ENCODE assay signal across 23 cellular contexts in the genomic region with DNA sequence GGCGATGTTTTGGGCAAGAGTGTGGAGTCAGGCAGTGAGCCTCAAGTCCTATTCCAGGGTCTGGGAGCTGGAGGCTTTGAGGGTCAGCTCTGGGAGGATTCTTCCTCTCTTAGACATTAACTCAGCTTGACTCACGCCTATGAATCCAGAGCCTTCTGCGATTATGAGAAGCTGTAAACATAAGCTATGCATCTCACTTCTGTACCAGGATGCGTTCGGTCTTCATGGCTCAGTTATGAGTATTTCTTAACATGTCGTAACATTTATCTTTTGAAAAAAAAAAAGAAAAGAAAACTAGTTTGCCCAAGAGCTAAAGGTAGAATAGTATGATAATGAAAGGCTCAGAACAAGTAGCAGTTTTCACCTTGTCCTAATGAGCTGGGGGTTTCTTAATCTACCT. TPM values are rescaled to one million over a fixed set of nuclear protein-coding genes. Genes with fewer than 3 reads are reported as not detected.
DNase-seq lines count a peak whose midpoint lies in the region; ATAC-seq, FAIRE-seq and TF ChIP-seq lines count a peak whose summit lies in the region.
"Had no signal": no experiment of that assay in that cellular context is flagged by ENCODE, and none has a peak within 500 bp of the region (broad histone marks: within the 10 kb centered on the region; RNA-seq: fewer than 3 reads in every experiment).

No MANE protein-coding gene starts in this region.

- H3K4me2 ChIP-seq in endothelial cell of umbilical vein (ENCODE audit: insufficient read depth, low read length) (no peak overlapping the region), keratinocyte (ENCODE audit: control insufficient read depth, extremely low read depth, insufficient read depth, low read depth, low read length) (peak overlapping the region; percentile 52), mesendoderm (ENCODE audit: low read length) (no peak overlapping the region)

- no peak for TF ChIP-seq CTCF in endothelial cell of umbilical vein (IDR thresholded peaks at IDR 0.05; ENCODE audit: extremely low read depth in 1 of 2, insufficient read depth in 1 of 2, low read depth in 1 of 2, low read length in 2 of 2)
- no peak for TF ChIP-seq CTCF in keratinocyte (optimal IDR thresholded peaks at IDR 0.05 in 1 of 3, IDR thresholded peaks at IDR 0.05 in 1 of 3, conservative IDR thresholded peaks at IDR 0.05 in 1 of 3; ENCODE audit: extremely low read depth in 1 of 3, insufficient read depth in 2 of 3, low read length in 3 of 3)

- no peak overlapping the region for H3K9ac ChIP-seq in endothelial cell of umbilical vein (replicated peaks; ENCODE audit: extremely low read depth, insufficient read depth, low read length)
- H3K9ac ChIP-seq in keratinocyte (ENCODE audit: control insufficient read depth, extremely low read depth, insufficient read depth, low read length) = peak overlapping the region; percentile 35
- no peak overlapping the region for H3K9ac ChIP-seq in mesendoderm (ENCODE audit: low read length)
- H3K9ac ChIP-seq: GM23248 had no signal

- H3K56ac ChIP-seq in mesendoderm (ENCODE audit: low read length) = no peak overlapping the region

- dilution Hi-C loops in endothelial cell of umbilical vein (cut with MboI; ENCODE audit: extremely low pct_ligation_motif_present, low sequenced_read_pairs) (no loop called here), keratinocyte (cut with MboI; ENCODE audit: extremely low pct_ligation_motif_present, low sequenced_read_pairs) (no loop called here)

- CTCF ChIA-PET in endothelial cell of umbilical vein (lab: Charles Lee) = no interaction called here

- no peak for TF ChIP-seq POLR2A in endothelial cell of umbilical vein (IDR thresholded peaks at IDR 0.05; ENCODE audit: low read depth, low read length)

- DNase-seq in NCI-H226 = peak; percentile 26
- no peak for DNase-seq in endothelial cell of umbilical vein (ENCODE audit: low read depth, low spot score)
- DNase-seq in keratinocyte (ENCODE audit: low read depth, low spot score) = no peak
- no peak for DNase-seq in mesendoderm
- no peak for DNase-seq in NCI-H1694 (lab: John Stamatoyannopoulos, UW)
- DNase-seq: ACHN, AML-193, DMS153, GM23248, Kasumi-1, MG63, NCI-H1092, NCI-H1436 treated with DMSO at 0.1 percent for 48 hours, NCI-H2029 treated with DMSO at 0.1 percent for 48 hours, NCI-H774, SHP77 treated with DMSO at 0.1 percent for 48 hours had no signal

- H2AFZ ChIP-seq in endothelial cell of umbilical vein (ENCODE audit: low read depth, low read length) (no peak overlapping the region), keratinocyte (ENCODE audit: control insufficient read depth, low read length) (no peak overlapping the region)
- H2AFZ ChIP-seq: GM23248 had no signal

- no peak overlapping the region for H2BK15ac ChIP-seq in mesendoderm (replicated peaks; ENCODE audit: low read depth)

- H3K4ac ChIP-seq in mesendoderm (ENCODE audit: low read depth, low read length) = no peak overlapping the region

- BruUV-seq in endothelial cell of umbilical vein (replicated peaks; lab: Mats Ljungman, UMichigan) = no TSS peak

- H3K9me3 ChIP-seq in endothelial cell of umbilical vein (replicated peaks; ENCODE audit: control insufficient read depth, insufficient read depth, low read length) (no peaks in the 10 kb centered on the region), keratinocyte (ENCODE audit: control insufficient read depth, low read depth, low read length) (no peaks in the 10 kb centered on the region)
- H3K9me3 ChIP-seq: MG63 had no signal

- H3K4me1 ChIP-seq in endothelial cell of umbilical vein (ENCODE audit: control insufficient read depth, extremely low read depth, insufficient read depth, low read length) = peaks cover 9% of the 10 kb centered on the region
- peaks cover 12% of the 10 kb centered on the region for H3K4me1 ChIP-seq in keratinocyte (ENCODE audit: control insufficient read depth, extremely low read depth, insufficient read depth, low read length)
- peaks cover 4% of the 10 kb centered on the region for H3K4me1 ChIP-seq in mesendoderm (ENCODE audit: control insufficient read depth, low read depth, low read length)

- H2BK5ac ChIP-seq in mesendoderm (ENCODE audit: low read length) = no peak overlapping the region

- H3K4me3 ChIP-seq in endothelial cell of umbilical vein (replicated peaks in 1 of 3; ENCODE audit: insufficient read depth in 1 of 3, low read depth in 1 of 3, low read length in 3 of 3) (no peak overlapping the region), keratinocyte (ENCODE audit: control insufficient read depth in 2 of 3, extremely low read depth in 1 of 3, insufficient read depth in 2 of 3, low read depth in 1 of 3, low read length in 3 of 3) (peak overlapping the region in 1 of 3 experiments; percentile 25), mesendoderm (ENCODE audit: low read length) (no peak overlapping the region)
- H3K4me3 ChIP-seq: GM12878, GM23248, MG63 had no signal

- ATAC-seq in GM18873 (IDR thresholded peaks at IDR 0.05; ENCODE audit: low FRiP score, unreplicated experiment) = no peak
- ATAC-seq in GM19328 (IDR thresholded peaks at IDR 0.05; ENCODE audit: unreplicated experiment) = no peak
- ATAC-seq: GM12878, SK-N-SH treated with all-trans-retinoic acid at 6 μM for 48 hours had no signal

- H3K36me3 ChIP-seq in endothelial cell of umbilical vein (ENCODE audit: control insufficient read depth in 2 of 2, extremely low read depth in 1 of 2, insufficient read depth in 2 of 2, low read length in 2 of 2) (no peaks in the 10 kb centered on the region), keratinocyte (ENCODE audit: control insufficient read depth in 2 of 2, extremely low read depth in 1 of 2, insufficient read depth in 2 of 2, low read length in 2 of 2) (no peaks in the 10 kb centered on the region), mesendoderm (ENCODE audit: control insufficient read depth, insufficient read depth, low read length) (no peaks in the 10 kb centered on the region)
- H3K36me3 ChIP-seq: MG63 had no signal

- no peaks in the 10 kb centered on the region for H4K20me1 ChIP-seq in endothelial cell of umbilical vein (replicated peaks; ENCODE audit: control insufficient read depth, extremely low read depth, insufficient read depth, low read length)
- H4K20me1 ChIP-seq in keratinocyte (ENCODE audit: control insufficient read depth, extremely low read depth, insufficient read depth, low read length) = no peaks in the 10 kb centered on the region

- H3K79me1 ChIP-seq in mesendoderm (ENCODE audit: low read length) = no peaks in the 10 kb centered on the region

- FAIRE-seq in endothelial cell of umbilical vein (lab: Jason Lieb, UNC) = peak; percentile 69
- peak; percentile 49 for FAIRE-seq in keratinocyte (lab: Jason Lieb, UNC)
- FAIRE-seq: GM12878, GM19239, HTR-8/SVneo had no signal

- no peak overlapping the region for H2AK5ac ChIP-seq in mesendoderm (ENCODE audit: low read length)

- no peak overlapping the region for H3K18ac ChIP-seq in mesendoderm (ENCODE audit: low read length)

- no peak overlapping the region for H4K8ac ChIP-seq in mesendoderm (ENCODE audit: low read depth, low read length)

- intact Hi-C loops in endothelial cell of umbilical vein (cut with micrococcal nuclease) = no loop called here

- no peak overlapping the region for H4K5ac ChIP-seq in mesendoderm (ENCODE audit: low read length)

- no CpG with 5 or more reads among the region's 6 CpGs for WGBS in mesendoderm (ENCODE audit: extremely low coverage, insufficient coverage, low lambda C conversion rate)

- no peak overlapping the region for H3K23ac ChIP-seq in mesendoderm (ENCODE audit: low read length)

- POLR2A ChIA-PET in endothelial cell of umbilical vein (lab: Charles Lee) = no interaction called here

- H3K27ac ChIP-seq in endothelial cell of umbilical vein (ENCODE audit: insufficient read depth, low read depth, low read length) = no peak overlapping the region
- peak overlapping the region; percentile 20 for H3K27ac ChIP-seq in keratinocyte (ENCODE audit: control insufficient read depth, insufficient read depth, low read length)
- no peak overlapping the region for H3K27ac ChIP-seq in mesendoderm (ENCODE audit: low read depth, low read length)
- H3K27ac ChIP-seq: GM23248 had no signal

- no peaks in the 10 kb centered on the region for H3K9me1 ChIP-seq in endothelial cell of umbilical vein (replicated peaks; ENCODE audit: control insufficient read depth, extremely low read depth, insufficient read depth, low read length)
- H3K9me1 ChIP-seq in keratinocyte (ENCODE audit: control insufficient read depth, extremely low read depth, insufficient read depth, low read length) = no peaks in the 10 kb centered on the region

- peaks cover 25% of the 10 kb centered on the region for H3K79me2 ChIP-seq in endothelial cell of umbilical vein (ENCODE audit: control insufficient read depth, insufficient read depth, low read length)
- H3K79me2 ChIP-seq in keratinocyte (ENCODE audit: control insufficient read depth, insufficient read depth, low read length) = no peaks in the 10 kb centered on the region
- peaks cover 8% of the 10 kb centered on the region for H3K79me2 ChIP-seq in mesendoderm (ENCODE audit: control insufficient read depth, insufficient read depth, low read length)

- no peaks in the 10 kb centered on the region for H3K27me3 ChIP-seq in endothelial cell of umbilical vein (ENCODE audit: control insufficient read depth in 2 of 2, insufficient read depth in 2 of 2, low read length in 2 of 2)
- H3K27me3 ChIP-seq in keratinocyte (ENCODE audit: control insufficient read depth, extremely low read depth, insufficient read depth, low read length) = no peaks in the 10 kb centered on the region
- no peaks in the 10 kb centered on the region for H3K27me3 ChIP-seq in mesendoderm (ENCODE audit: insufficient read depth, low read length, poor library complexity)
- H3K27me3 ChIP-seq: MG63 had no signal

- no peak overlapping the region for H2BK120ac ChIP-seq in mesendoderm (ENCODE audit: low read depth, low read length)

RNA-seq across cellular contexts. Expression of a gene that starts 4.6 kb away (rescaled TPM):
- total RNA-seq in endothelial cell of umbilical vein = 10.4 and 11.8 TPM in 2 replicates
- polyA plus RNA-seq in endothelial cell of umbilical vein = 3.7 and 3.8 TPM in 2 replicates
- 4.0 and 4.2 TPM in 2 replicates for polyA plus RNA-seq in endothelial cell of umbilical vein (2011; cell fraction: cytosol; rRNA removed)
- polyA plus RNA-seq in endothelial cell of umbilical vein (2011; cell fraction: nucleus; rRNA removed) = 8.2 and 9.5 TPM in 2 replicates
- 7.1 and 7.9 TPM in 2 replicates for polyA plus RNA-seq in endothelial cell of umbilical vein (2012)
- 6.6 and 6.9 TPM in 2 replicates for polyA minus RNA-seq in endothelial cell of umbilical vein
- polyA minus RNA-seq in endothelial cell of umbilical vein (2011; cell fraction: cytosol; rRNA and poly(A)+ RNA removed) = not detected
- polyA minus RNA-seq in endothelial cell of umbilical vein (2011; cell fraction: nucleus; rRNA and poly(A)+ RNA removed) = 9.2 and 10.8 TPM in 2 replicates
- polyA plus RNA-seq in keratinocyte = 1.8 to 6.6 TPM (median 3.3 TPM) in 3 replicates
- 4.2 TPM for polyA plus RNA-seq in keratinocyte (2011; ENCODE audit: low read depth)
- 2.9 and 3.5 TPM in 2 replicates for polyA plus RNA-seq in keratinocyte (2011; cell fraction: cytosol; rRNA removed)
- 6.8 and 8.1 TPM in 2 replicates for polyA plus RNA-seq in keratinocyte (2011; cell fraction: nucleus; rRNA removed)
- polyA plus RNA-seq in keratinocyte (2012; ENCODE audit: low replicate concordance) = 3.0 and 9.2 TPM in 2 replicates
- polyA minus RNA-seq in keratinocyte = 3.3 to 5.6 TPM (median 5.6 TPM) in 3 replicates
- polyA minus RNA-seq in keratinocyte (2011; cell fraction: cytosol; rRNA and poly(A)+ RNA removed) = 5.0 TPM
- polyA minus RNA-seq in keratinocyte (2011; cell fraction: nucleus; rRNA and poly(A)+ RNA removed) = 4.0 and 6.6 TPM in 2 replicates
- 6.0 TPM for polyA plus RNA-seq in mesendoderm (2013, experiment 1 of 2)
- polyA plus RNA-seq in mesendoderm (2013, experiment 2 of 2) = 5.9 TPM

RNA-seq across cellular contexts. Expression of a gene that starts 25.2 kb away (rescaled TPM):
- total RNA-seq in endothelial cell of umbilical vein = 9.3 and 9.7 TPM in 2 replicates
- 17.7 TPM in 2 replicates for polyA plus RNA-seq in endothelial cell of umbilical vein
- 10.7 and 11.1 TPM in 2 replicates for polyA plus RNA-seq in endothelial cell of umbilical vein (2011; cell fraction: cytosol; rRNA removed)
- 9.2 and 9.5 TPM in 2 replicates for polyA plus RNA-seq in endothelial cell of umbilical vein (2011; cell fraction: nucleus; rRNA removed)
- polyA plus RNA-seq in endothelial cell of umbilical vein (2012) = 24.0 and 53.7 TPM in 2 replicates
- polyA minus RNA-seq in endothelial cell of umbilical vein = 14.8 and 31.4 TPM in 2 replicates
- not detected for polyA minus RNA-seq in endothelial cell of umbilical vein (2011; cell fraction: cytosol; rRNA and poly(A)+ RNA removed)
- polyA minus RNA-seq in endothelial cell of umbilical vein (2011; cell fraction: nucleus; rRNA and poly(A)+ RNA removed) = 4.6 and 5.7 TPM in 2 replicates
- polyA plus RNA-seq in keratinocyte = 0.28 to 0.62 TPM (median 0.33 TPM) in 3 replicates
- polyA plus RNA-seq in keratinocyte (2011; ENCODE audit: low read depth) = 0.54 TPM
- polyA plus RNA-seq in keratinocyte (2011; cell fraction: cytosol; rRNA removed) = 0.39 and 0.51 TPM in 2 replicates
- 0.43 and 0.75 TPM in 2 replicates for polyA plus RNA-seq in keratinocyte (2011; cell fraction: nucleus; rRNA removed)
- polyA plus RNA-seq in keratinocyte (2012; ENCODE audit: low replicate concordance) = 0.32 and 0.44 TPM in 2 replicates
- 0.13 to 4.4 TPM (median 1.1 TPM) in 3 replicates for polyA minus RNA-seq in keratinocyte
- polyA minus RNA-seq in keratinocyte (2011; cell fraction: cytosol; rRNA and poly(A)+ RNA removed) = 2.7 TPM
- polyA minus RNA-seq in keratinocyte (2011; cell fraction: nucleus; rRNA and poly(A)+ RNA removed) = 0.85 TPM in 1 of 2 replicates, not detected in the other
- polyA plus RNA-seq in mesendoderm (2013, experiment 1 of 2) = 10.0 TPM
- 9.4 TPM for polyA plus RNA-seq in mesendoderm (2013, experiment 2 of 2)
- total RNA-seq: GM23248, NCI-H460 had no signal
- polyA plus RNA-seq: GM23248 had no signal

Comparison
In these comparisons a context has a peak if more than half of its experiments do, and no peak if none do; other contexts are left out.
1. RNA of a gene that starts 25.2 kb away (polyA plus RNA-seq): 9.2 to 53.7 TPM in endothelial cell of umbilical vein; 0.28 to 0.75 TPM in keratinocyte; every median in the first group is over 4 times any median in the second.